8 cellular contexts compared by ENCODE assay signal in genomic region chr1:86502721-86503430, GRCh38. TPM values are rescaled to one million over a fixed set of nuclear protein-coding genes. Genes with fewer than 3 reads are reported as not detected.
DNase-seq lines count a peak whose midpoint lies in the region; ATAC-seq and TF ChIP-seq lines count a peak whose summit lies in the region.

No MANE protein-coding gene starts in this region.

- no peaks in the 10 kb centered on the region for H3K27me3 Mint-ChIP-seq in Caco-2 (ENCODE audit: insufficient read depth, unreplicated experiment)

- peak; percentile 72 to 82 for DNase-seq in Caco-2
- peak in 1 of 2 donors; percentile 47 for DNase-seq in cardiac muscle cell (ENCODE audit: low read depth in 1 of 2, low spot score in 1 of 2)
- peak; percentile 15 for DNase-seq in retina
- no peak for DNase-seq in NCI-H446 (lab: John Stamatoyannopoulos, UW)
- DNase-seq in AML-193 (lab: John Stamatoyannopoulos, UW) = no peak

- CTCF ChIA-PET in Caco-2 (lab: Charles Lee) = interaction anchor here (0.6 to 1.5 kb wide), 2 partner anchors 108 to 203 kb away, joined by 4 to 5 read pairs; no protein-coding TSS in a partner anchor

- peak overlapping the region; percentile 86 for H3K4me3 Mint-ChIP-seq in Caco-2 (ENCODE audit: unreplicated experiment)

- H3K36me3 ChIP-seq in Caco-2 (ENCODE audit: control insufficient read depth, insufficient read depth, low read length) = no peaks in the 10 kb centered on the region
- H3K36me3 ChIP-seq in cardiac muscle cell = no peaks in the 10 kb centered on the region

- no peaks in the 10 kb centered on the region for H3K9me3 ChIP-seq in Caco-2
- H3K9me3 ChIP-seq in cardiac muscle cell (ENCODE audit: low read depth) = no peaks in the 10 kb centered on the region

- peak overlapping the region; percentile 73 for H3K27ac ChIP-seq in VCaP
- H3K27ac ChIP-seq in cardiac muscle cell = peak overlapping the region; percentile 67

- H3K4me3 ChIP-seq in Caco-2 (ENCODE audit: low read depth, low read length) (peak overlapping the region; percentile 42), cardiac muscle cell (no peak overlapping the region)

- H3K4me1 ChIP-seq in Caco-2 (peaks cover 10% of the 10 kb centered on the region; the same call in 1 of the 2 replicates), cardiac muscle cell (ENCODE audit: low read depth) (peaks cover 18% of the 10 kb centered on the region)

- H3K27me3 ChIP-seq in Caco-2 (replicated peaks; ENCODE audit: control insufficient read depth, insufficient read depth, low read length) (no peaks in the 10 kb centered on the region), cardiac muscle cell (no peaks in the 10 kb centered on the region)

- H3K27ac Mint-ChIP-seq in Caco-2 (ENCODE audit: unreplicated experiment) = peak overlapping the region; percentile 88

- TF ChIP-seq CTCF in Caco-2 (IDR thresholded peaks at IDR 0.05; ENCODE audit: insufficient read depth in 1 of 2, low read depth in 1 of 2, low read length in 1 of 2, severe bottlenecking in 1 of 2, unreplicated experiment in 1 of 2) = peak; percentile 4 to 25
- no peak for TF ChIP-seq CTCF in VCaP (conservative IDR thresholded peaks at IDR 0.05)
- TF ChIP-seq CTCF in cardiac muscle cell (IDR thresholded peaks at IDR 0.05; ENCODE audit: low read depth, low read length) = no peak

- intact Hi-C loops in Caco-2 (cut with micrococcal nuclease; ENCODE audit: unreplicated experiment) = loop anchor here (1.0 to 5.0 kb wide), 7 partner anchors 29 to 464 kb away; no protein-coding TSS in a partner anchor

- no peaks in the 10 kb centered on the region for H3K9me3 Mint-ChIP-seq in Caco-2 (ENCODE audit: unreplicated experiment)

- no peaks in the 10 kb centered on the region for H3K36me3 Mint-ChIP-seq in Caco-2 (ENCODE audit: insufficient read depth, unreplicated experiment)

- ATAC-seq in HG02981 (IDR thresholded peaks at IDR 0.05; ENCODE audit: unreplicated experiment) (peak; percentile 42), GM21515 (IDR thresholded peaks at IDR 0.05; ENCODE audit: unreplicated experiment) (no peak)

- BruUV-seq in Caco-2 (replicated peaks; lab: Mats Ljungman, UMichigan) = no TSS peak

- POLR2A ChIA-PET in Caco-2 (lab: Charles Lee) = no interaction called here

- H3K4me1 Mint-ChIP-seq in Caco-2 (ENCODE audit: low read depth, unreplicated experiment) = peaks cover 5% of the 10 kb centered on the region

RNA-seq across cellular contexts. Expression of gene CLCA1, which starts 34.1 kb away (rescaled TPM):
- total RNA-seq in Caco-2 (2022) (not detected in 2 replicates), cardiac muscle cell (not detected in 2 replicates)
- not detected in 2 replicates for polyA plus RNA-seq in cardiac muscle cell

RNA-seq across cellular contexts. Expression of gene CLCA4, which starts 44.0 kb away (rescaled TPM):
- total RNA-seq in Caco-2 (2022) (not detected in 2 replicates), cardiac muscle cell (not detected in 2 replicates)
- not detected in 2 replicates for polyA plus RNA-seq in cardiac muscle cell

Comparison
In these comparisons a context has a peak if more than half of its experiments do, and no peak if none do; other contexts are left out.
1. DNase-seq: peak in Caco-2 (2 of 2) and retina (single experiment); none in NCI-H446 (0 of 2) and AML-193 (0 of 2).
2. CTCF ChIP-seq: peak in Caco-2 (2 of 2); none in VCaP (single experiment) and cardiac muscle cell (single experiment).